In the genomic region with DNA sequence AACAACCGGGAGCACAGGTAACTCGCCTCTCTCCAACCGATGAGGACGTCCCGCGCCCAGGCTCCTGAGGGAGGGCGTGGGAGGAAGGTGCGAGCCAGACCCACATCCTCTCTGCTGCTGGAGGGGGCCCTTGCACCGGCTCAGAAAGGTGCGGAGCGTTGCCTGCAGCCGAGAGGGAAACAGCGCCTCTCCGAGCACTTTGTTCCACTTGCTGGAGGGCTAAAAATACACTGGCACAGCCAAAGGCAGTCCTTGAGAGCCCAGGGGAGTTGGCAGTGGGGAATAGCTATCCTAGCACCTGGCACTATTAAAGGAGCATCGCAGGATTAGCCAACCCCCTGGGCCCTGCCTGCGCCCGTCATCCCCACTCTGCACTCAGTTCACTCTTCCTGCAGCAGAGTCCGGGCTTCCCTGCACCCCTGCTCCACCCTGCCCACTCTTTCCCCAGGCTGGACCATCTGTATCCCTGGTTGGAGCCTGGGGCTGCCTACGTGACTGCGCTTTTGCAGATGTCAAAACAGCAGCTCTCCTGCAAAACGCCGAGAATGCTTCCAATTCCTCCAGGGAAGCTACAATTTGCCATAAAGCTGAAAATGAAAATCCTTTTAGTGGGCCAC, we compare ENCODE assay signal across 8 cellular contexts.
DNase-seq lines count a peak whose midpoint lies in the region; ATAC-seq, FAIRE-seq and TF ChIP-seq lines count a peak whose summit lies in the region.

No MANE protein-coding gene starts in this region.

- peak overlapping the region; percentile 56 for H3K27ac Mint-ChIP-seq in activated CD8-positive, alpha-beta T cell treated with anti-CD3 and anti-CD28 coated beads, Interleukin-2, amount 10 ng/mL, durations not matched to agents 7 days and 5 days

- TF ChIP-seq POLR2A in GM12891 (IDR thresholded peaks at IDR 0.05; ENCODE audit: low read depth, low read length): no peak

- H3K27me3 Mint-ChIP-seq in activated CD8-positive, alpha-beta T cell treated with anti-CD3 and anti-CD28 coated beads, Interleukin-2, amount 10 ng/mL, durations not matched to agents 7 days and 5 days (ENCODE audit: low read depth): peaks cover 15% of the 10 kb centered on the region

- POLR2A ChIA-PET in activated CD8-positive, alpha-beta T cell treated with anti-CD3 and anti-CD28 coated beads, Interleukin-2, amount 10 ng/mL, durations not matched to agents 7 days and 5 days (lab: Charles Lee): interaction anchor here (1.2 kb wide), 1 partner anchor 13 kb away, joined by 5 read pairs; no protein-coding TSS in a partner anchor

- no peaks in the 10 kb centered on the region for H3K36me3 Mint-ChIP-seq in activated CD8-positive, alpha-beta T cell treated with anti-CD3 and anti-CD28 coated beads, Interleukin-2, amount 10 ng/mL, durations not matched to agents 7 days and 5 days (ENCODE audit: low read depth)

- CTCF ChIA-PET in activated CD8-positive, alpha-beta T cell treated with anti-CD3 and anti-CD28 coated beads, Interleukin-2, amount 10 ng/mL, durations not matched to agents 7 days and 5 days (lab: Charles Lee): interaction anchor here (0.9 to 2.4 kb wide), 7 partner anchors 14 to 179 kb away, joined by 3 to 6 read pairs (median 4); partner anchors contain the start of gene RRBP1

- ATAC-seq in HG02588 (IDR thresholded peaks at IDR 0.05; ENCODE audit: unreplicated experiment): peak; percentile 17
- peak; percentile 86 for ATAC-seq in activated CD8-positive, alpha-beta T cell treated with anti-CD3 and anti-CD28 coated beads, Interleukin-2, amount 10 ng/mL, durations not matched to agents 7 days and 5 days
- ATAC-seq in GM18870 (IDR thresholded peaks at IDR 0.05; ENCODE audit: unreplicated experiment): no peak
- no peak for ATAC-seq in HG03571 (IDR thresholded peaks at IDR 0.05; ENCODE audit: unreplicated experiment)

- H3K9me3 Mint-ChIP-seq in activated CD8-positive, alpha-beta T cell treated with anti-CD3 and anti-CD28 coated beads, Interleukin-2, amount 10 ng/mL, durations not matched to agents 7 days and 5 days (ENCODE audit: insufficient read depth): no peaks in the 10 kb centered on the region

- peaks cover 55% of the 10 kb centered on the region for H3K4me1 Mint-ChIP-seq in activated CD8-positive, alpha-beta T cell treated with anti-CD3 and anti-CD28 coated beads, Interleukin-2, amount 10 ng/mL, durations not matched to agents 7 days and 5 days (ENCODE audit: low read depth)

- H3K4me3 Mint-ChIP-seq in activated CD8-positive, alpha-beta T cell treated with anti-CD3 and anti-CD28 coated beads, Interleukin-2, amount 10 ng/mL, durations not matched to agents 7 days and 5 days: peak overlapping the region; percentile 29

- FAIRE-seq in GM12891 (lab: Jason Lieb, UNC): peak; percentile 77

- DNase-seq in GM12891 (ENCODE audit: insufficient read length, low spot score) (peak; percentile 59), myocyte (ENCODE audit: low read depth) (peak; percentile 16), RKO (ENCODE audit: low spot score) (no peak), UCSD-AML1 (lab: John Stamatoyannopoulos, UW; ENCODE audit: unreplicated experiment) (no peak)
- DNase-seq in activated CD8-positive, alpha-beta T cell treated with anti-CD3 and anti-CD28 coated beads, Interleukin-2, amount 10 ng/mL, durations not matched to agents 7 days and 5 days: peak; percentile 73

TF ChIP-seq in GM12891, 5 proteins besides CTCF, POLR2A, EP300 and RAD21:
- TF ChIP-seq SPI1 (IDR thresholded peaks at IDR 0.05; ENCODE audit: low read depth, low read length): peak; percentile 7; the same call in 1 of the 2 replicates
- TF ChIP-seq TAF1 (IDR thresholded peaks at IDR 0.05; ENCODE audit: low read depth, low read length): no peak

Comparison
In these comparisons a context has a peak if more than half of its experiments do, and no peak if none do; other contexts are left out.
1. DNase-seq: peak in GM12891 (single experiment), activated CD8-positive, alpha-beta T cell treated with anti-CD3 and anti-CD28 coated beads, Interleukin-2, amount 10 ng/mL, durations not matched to agents 7 days and 5 days (single experiment) and myocyte (single experiment); none in RKO (single experiment) and UCSD-AML1 (single experiment).
2. ATAC-seq: peak in HG02588 (single experiment) and activated CD8-positive, alpha-beta T cell treated with anti-CD3 and anti-CD28 coated beads, Interleukin-2, amount 10 ng/mL, durations not matched to agents 7 days and 5 days (single experiment); none in GM18870 (single experiment) and HG03571 (single experiment).